Comparison of ENCODE assay signal across 1 cellular context in the genomic region with DNA sequence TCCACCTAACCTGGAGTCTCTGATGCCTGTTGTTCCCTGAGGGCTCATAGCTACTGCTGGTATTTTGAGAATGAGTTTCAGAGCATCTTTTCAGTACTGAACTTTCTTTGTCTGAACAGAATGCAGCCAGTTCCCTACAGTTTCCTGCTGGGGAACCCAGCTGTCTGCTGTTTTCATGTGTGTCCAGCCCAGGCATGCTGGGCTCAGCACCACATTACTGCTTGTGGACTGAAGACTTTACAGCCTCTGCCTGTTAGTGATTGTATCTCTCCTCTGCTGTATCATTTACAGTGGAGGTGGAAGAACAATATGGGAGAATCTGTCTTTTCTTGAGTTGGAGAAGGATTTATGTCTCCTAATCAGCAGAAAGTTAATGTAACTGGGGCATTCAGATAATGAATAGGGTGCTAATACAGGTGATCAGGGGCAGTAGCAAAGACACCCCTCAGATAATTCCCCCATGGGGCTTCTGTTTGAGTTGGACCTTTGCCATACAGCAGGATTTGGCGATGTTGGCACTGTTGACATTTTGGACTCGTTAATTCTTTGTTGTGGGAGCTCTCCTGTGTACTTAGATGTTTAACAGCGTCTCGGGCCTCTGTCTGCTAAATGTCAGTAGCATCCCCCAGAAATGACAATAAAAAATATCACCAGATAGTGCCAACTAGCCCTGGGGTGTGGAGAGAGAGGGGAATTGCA.
TF ChIP-seq lines count a peak whose summit lies in the region.

No MANE protein-coding gene starts in this region.

TF ChIP-seq in HEK293, 187 proteins besides CTCF, POLR2A, EP300 and RAD21 (continued from another document):
- TF ChIP-seq, protein P1, sequence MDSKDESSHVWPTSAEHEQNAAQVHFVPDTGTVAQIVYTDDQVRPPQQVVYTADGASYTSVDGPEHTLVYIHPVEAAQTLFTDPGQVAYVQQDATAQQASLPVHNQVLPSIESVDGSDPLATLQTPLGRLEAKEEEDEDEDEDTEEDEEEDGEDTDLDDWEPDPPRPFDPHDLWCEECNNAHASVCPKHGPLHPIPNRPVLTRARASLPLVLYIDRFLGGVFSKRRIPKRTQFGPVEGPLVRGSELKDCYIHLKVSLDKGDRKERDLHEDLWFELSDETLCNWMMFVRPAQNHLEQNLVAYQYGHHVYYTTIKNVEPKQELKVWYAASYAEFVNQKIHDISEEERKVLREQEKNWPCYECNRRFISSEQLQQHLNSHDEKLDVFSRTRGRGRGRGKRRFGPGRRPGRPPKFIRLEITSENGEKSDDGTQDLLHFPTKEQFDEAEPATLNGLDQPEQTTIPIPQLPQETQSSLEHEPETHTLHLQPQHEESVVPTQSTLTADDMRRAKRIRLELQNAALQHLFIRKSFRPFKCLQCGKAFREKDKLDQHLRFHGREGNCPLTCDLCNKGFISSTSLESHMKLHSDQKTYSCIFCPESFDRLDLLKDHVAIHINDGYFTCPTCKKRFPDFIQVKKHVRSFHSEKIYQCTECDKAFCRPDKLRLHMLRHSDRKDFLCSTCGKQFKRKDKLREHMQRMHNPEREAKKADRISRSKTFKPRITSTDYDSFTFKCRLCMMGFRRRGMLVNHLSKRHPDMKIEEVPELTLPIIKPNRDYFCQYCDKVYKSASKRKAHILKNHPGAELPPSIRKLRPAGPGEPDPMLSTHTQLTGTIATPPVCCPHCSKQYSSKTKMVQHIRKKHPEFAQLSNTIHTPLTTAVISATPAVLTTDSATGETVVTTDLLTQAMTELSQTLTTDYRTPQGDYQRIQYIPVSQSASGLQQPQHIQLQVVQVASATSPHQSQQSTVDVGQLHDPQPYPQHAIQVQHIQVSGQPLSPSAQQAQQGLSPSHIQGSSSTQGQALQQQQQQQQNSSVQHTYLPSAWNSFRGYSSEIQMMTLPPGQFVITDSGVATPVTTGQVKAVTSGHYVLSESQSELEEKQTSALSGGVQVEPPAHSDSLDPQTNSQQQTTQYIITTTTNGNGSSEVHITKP (tag by site-specific recombination; IDR thresholded peaks at IDR 0.05), result peak; percentile 57
- TF ChIP-seq ZNF24 (tag by site-specific recombination; IDR thresholded peaks at IDR 0.05) (no peak), ZNF248 (tag by site-specific recombination; IDR thresholded peaks at IDR 0.05) (no peak), HOXC10 (CRISPR knock-in tag; IDR thresholded peaks at IDR 0.05) (no peak), ZNF132 (tag by site-specific recombination; IDR thresholded peaks at IDR 0.05; ENCODE audit: borderline replicate concordance) (no peak), SALL2 (tag by site-specific recombination; IDR thresholded peaks at IDR 0.05; ENCODE audit: borderline replicate concordance) (no peak), EGR2 (tag by site-specific recombination; IDR thresholded peaks at IDR 0.05; ENCODE audit: low read depth) (no peak), SETDB1 (IDR thresholded peaks at IDR 0.05; ENCODE audit: insufficient read length, low read length) (no peak), BCL11A (tag by site-specific recombination; IDR thresholded peaks at IDR 0.05; ENCODE audit: low read depth) (no peak), FEZF1 (tag by site-specific recombination; IDR thresholded peaks at IDR 0.05) (peak; percentile 84), ZNF175 (tag by site-specific recombination; IDR thresholded peaks at IDR 0.05) (no peak)
- TF ChIP-seq, protein P2, sequence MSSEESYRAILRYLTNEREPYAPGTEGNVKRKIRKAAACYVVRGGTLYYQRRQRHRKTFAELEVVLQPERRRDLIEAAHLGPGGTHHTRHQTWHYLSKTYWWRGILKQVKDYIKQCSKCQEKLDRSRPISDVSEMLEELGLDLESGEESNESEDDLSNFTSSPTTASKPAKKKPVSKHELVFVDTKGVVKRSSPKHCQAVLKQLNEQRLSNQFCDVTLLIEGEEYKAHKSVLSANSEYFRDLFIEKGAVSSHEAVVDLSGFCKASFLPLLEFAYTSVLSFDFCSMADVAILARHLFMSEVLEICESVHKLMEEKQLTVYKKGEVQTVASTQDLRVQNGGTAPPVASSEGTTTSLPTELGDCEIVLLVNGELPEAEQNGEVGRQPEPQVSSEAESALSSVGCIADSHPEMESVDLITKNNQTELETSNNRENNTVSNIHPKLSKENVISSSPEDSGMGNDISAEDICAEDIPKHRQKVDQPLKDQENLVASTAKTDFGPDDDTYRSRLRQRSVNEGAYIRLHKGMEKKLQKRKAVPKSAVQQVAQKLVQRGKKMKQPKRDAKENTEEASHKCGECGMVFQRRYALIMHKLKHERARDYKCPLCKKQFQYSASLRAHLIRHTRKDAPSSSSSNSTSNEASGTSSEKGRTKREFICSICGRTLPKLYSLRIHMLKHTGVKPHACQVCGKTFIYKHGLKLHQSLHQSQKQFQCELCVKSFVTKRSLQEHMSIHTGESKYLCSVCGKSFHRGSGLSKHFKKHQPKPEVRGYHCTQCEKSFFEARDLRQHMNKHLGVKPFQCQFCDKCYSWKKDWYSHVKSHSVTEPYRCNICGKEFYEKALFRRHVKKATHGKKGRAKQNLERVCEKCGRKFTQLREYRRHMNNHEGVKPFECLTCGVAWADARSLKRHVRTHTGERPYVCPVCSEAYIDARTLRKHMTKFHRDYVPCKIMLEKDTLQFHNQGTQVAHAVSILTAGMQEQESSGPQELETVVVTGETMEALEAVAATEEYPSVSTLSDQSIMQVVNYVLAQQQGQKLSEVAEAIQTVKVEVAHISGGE (tag by site-specific recombination; conservative IDR thresholded peaks at IDR 0.05; ENCODE audit: low read depth), result no peak
